ENCODE assay signal across 1 cellular context in genomic region chr3:111484666-111485065, GRCh38.
TF ChIP-seq lines count a peak whose summit lies in the region.

No MANE protein-coding gene starts in this region.

TF ChIP-seq in K562, 482 proteins besides CTCF, POLR2A, EP300 and RAD21 (continued from another document and continues in another):
- TF ChIP-seq MGA (IDR thresholded peaks at IDR 0.05) = peak; percentile 11; the same call in 1 of the 2 replicates
- 0 out of 2 replicates have a peak, but pooled peaks have one; percentile 30 for TF ChIP-seq POLR2H (tag; IDR thresholded peaks at IDR 0.05; ENCODE audit: low read depth)
- TF ChIP-seq ZNF239 (CRISPR knock-in tag; IDR thresholded peaks at IDR 0.05) = no peak
- no peak for TF ChIP-seq PHF20 (IDR thresholded peaks at IDR 0.05; ENCODE audit: partially characterized antibody)
- TF ChIP-seq ELF4 (CRISPR knock-in tag; IDR thresholded peaks at IDR 0.05) = no peak
- no peak for TF ChIP-seq ZNF449 (CRISPR knock-in tag; IDR thresholded peaks at IDR 0.05)
- TF ChIP-seq MYC (IDR thresholded peaks at IDR 0.05; ENCODE audit: low read depth, low read length) = peak; percentile 55
- TF ChIP-seq MYC (CRISPR knock-in tag; IDR thresholded peaks at IDR 0.05; ENCODE audit: borderline replicate concordance, low read depth) = no peak
- 0 out of 2 replicates have a peak, but pooled peaks have one; percentile 8 for TF ChIP-seq TCF3 (CRISPR knock-in tag; IDR thresholded peaks at IDR 0.05)
- no peak for TF ChIP-seq WHSC1 (IDR thresholded peaks at IDR 0.05; ENCODE audit: low read length)
- TF ChIP-seq ZNF175 (CRISPR knock-in tag; IDR thresholded peaks at IDR 0.05; ENCODE audit: low read depth) = peak; percentile 75
- TF ChIP-seq ZNF644 (tag; IDR thresholded peaks at IDR 0.05; ENCODE audit: low read depth) = peak; percentile 80; the same call in 1 of the 2 replicates
- peak; percentile 55; the same call in 1 of the 2 replicates for TF ChIP-seq TEAD4 (IDR thresholded peaks at IDR 0.05; ENCODE audit: low read length)
- no peak for TF ChIP-seq TEAD4 (CRISPR knock-in tag; IDR thresholded peaks at IDR 0.05; ENCODE audit: borderline replicate concordance)
- TF ChIP-seq ZNF740 (CRISPR knock-in tag; IDR thresholded peaks at IDR 0.05) = no peak
- no peak for TF ChIP-seq ZNF740 (tag; IDR thresholded peaks at IDR 0.05)
- TF ChIP-seq TEAD1 (CRISPR knock-in tag; IDR thresholded peaks at IDR 0.05) = peak in 1 of 2 experiments; percentile 58; a peak in 1 of 4 replicates
- peak; percentile 81; the same call in 1 of the 2 replicates for TF ChIP-seq CEBPG (CRISPR knock-in tag; IDR thresholded peaks at IDR 0.05)
- peak; percentile 71 to 87 for TF ChIP-seq CEBPG (tag; conservative IDR thresholded peaks at IDR 0.05 in 1 of 2, IDR thresholded peaks at IDR 0.05 in 1 of 2)
- no peak for TF ChIP-seq GABPB1 (CRISPR knock-in tag; IDR thresholded peaks at IDR 0.05)
- TF ChIP-seq MYNN (IDR thresholded peaks at IDR 0.05) = no peak
- no peak for TF ChIP-seq MYNN (CRISPR knock-in tag; IDR thresholded peaks at IDR 0.05)
- TF ChIP-seq HINFP (tag; conservative IDR thresholded peaks at IDR 0.05; ENCODE audit: low read depth) = no peak
- peak; percentile 66; the same call in 1 of the 2 replicates for TF ChIP-seq DMBX1 (CRISPR knock-in tag; IDR thresholded peaks at IDR 0.05; ENCODE audit: borderline replicate concordance)
- no peak for TF ChIP-seq ERF (CRISPR knock-in tag; IDR thresholded peaks at IDR 0.05)
- TF ChIP-seq SP2 (IDR thresholded peaks at IDR 0.05; ENCODE audit: extremely low read depth, low read depth, low read length, poor library complexity, severe bottlenecking) = no peak
- no peak for TF ChIP-seq ZNF347 (CRISPR knock-in tag; IDR thresholded peaks at IDR 0.05; ENCODE audit: low read depth)
- no peak for TF ChIP-seq MAFK (IDR thresholded peaks at IDR 0.05; ENCODE audit: low read length)
- 0 out of 2 replicates have a peak, but pooled peaks have one; percentile 48 for TF ChIP-seq ZNF395 (CRISPR knock-in tag; IDR thresholded peaks at IDR 0.05)
- TF ChIP-seq NR2C1 (IDR thresholded peaks at IDR 0.05) = no peak
- no peak for TF ChIP-seq NR2C1 (tag; IDR thresholded peaks at IDR 0.05)
- TF ChIP-seq ZBED1 (IDR thresholded peaks at IDR 0.05) = no peak
- no peak for TF ChIP-seq ZNF398 (CRISPR knock-in tag; IDR thresholded peaks at IDR 0.05)
- no peak; the same call in 1 of the 2 replicates for TF ChIP-seq ZKSCAN8 (CRISPR knock-in tag; IDR thresholded peaks at IDR 0.05)
- TF ChIP-seq HDAC6 (IDR thresholded peaks at IDR 0.05; ENCODE audit: low read depth, low read length) = no peak
- no peak for TF ChIP-seq DACH1 (IDR thresholded peaks at IDR 0.05; ENCODE audit: partially characterized antibody)
- peak; percentile 43 for TF ChIP-seq GABPA (tag; conservative IDR thresholded peaks at IDR 0.05; ENCODE audit: low read depth)
- TF ChIP-seq KLF10 (CRISPR knock-in tag; IDR thresholded peaks at IDR 0.05) = no peak
- TF ChIP-seq SMAD4 (CRISPR knock-in tag; conservative IDR thresholded peaks at IDR 0.05) = no peak
- TF ChIP-seq TRIM24 (IDR thresholded peaks at IDR 0.05) = peak in 1 of 2 experiments; percentile 72; a peak in 1 of 4 replicates
- TF ChIP-seq ATF1 (CRISPR knock-in tag; IDR thresholded peaks at IDR 0.05) = no peak
- TF ChIP-seq ATF1 (tag; IDR thresholded peaks at IDR 0.05) = no peak
- peak in 1 of 2 experiments; percentile 46; a peak in 1 of 4 replicates for TF ChIP-seq RCOR1 (IDR thresholded peaks at IDR 0.05; ENCODE audit: borderline replicate concordance in 1 of 2, low read depth in 2 of 2, low read length in 2 of 2)
- TF ChIP-seq ATF4 (CRISPR knock-in tag; IDR thresholded peaks at IDR 0.05) = peak; percentile 98
- TF ChIP-seq ZNF280A (IDR thresholded peaks at IDR 0.05; ENCODE audit: low read depth, partially characterized antibody) = no peak
